ENCODE assay signal across 1 cellular context in genomic region chr1:180252638-180253536, GRCh38.
TF ChIP-seq lines count a peak whose summit lies in the region.

No MANE protein-coding gene starts in this region.

TF ChIP-seq in IMR-90, 13 proteins besides CTCF, POLR2A, EP300 and RAD21 (continued from another document):
- TF ChIP-seq SMC3 (IDR thresholded peaks at IDR 0.05; ENCODE audit: low read depth, low read length): peak; percentile 84
- TF ChIP-seq RCOR1 (IDR thresholded peaks at IDR 0.05; ENCODE audit: insufficient replicate concordance, low read length): no peak
- no peak for TF ChIP-seq CHD1 (IDR thresholded peaks at IDR 0.05; ENCODE audit: low read depth, low read length)
- no peak for TF ChIP-seq FOS (IDR thresholded peaks at IDR 0.05; ENCODE audit: low read depth, low read length)
- TF ChIP-seq MAFK (IDR thresholded peaks at IDR 0.05; ENCODE audit: low read depth, low read length): no peak
- no peak for TF ChIP-seq NFE2L2 (IDR thresholded peaks at IDR 0.05; ENCODE audit: low read depth, low read length)
- TF ChIP-seq BHLHE40 (IDR thresholded peaks at IDR 0.05; ENCODE audit: low read depth, low read length): no peak
